16 cellular contexts compared by ENCODE assay signal in genomic region chr18:48208432-48208948, GRCh38.
A peak's percentile ranks its signal among the peaks of the same experiment; 100 is the strongest.
DNase-seq lines count a peak whose midpoint lies in the region; ATAC-seq, FAIRE-seq and TF ChIP-seq lines count a peak whose summit lies in the region.
"Had no signal": no experiment of that assay in that cellular context is flagged by ENCODE, and none has a peak within 500 bp of the region (broad histone marks: within the 10 kb centered on the region; RNA-seq: fewer than 3 reads in every experiment).

No MANE protein-coding gene starts in this region.

- no peak overlapping the region for H3K27ac ChIP-seq in pancreas
- H3K27ac ChIP-seq: Peyer's patch had no signal

- intact Hi-C loops in pancreas (cut with DNase I): no loop called here

- no peaks in the 10 kb centered on the region for H3K36me3 ChIP-seq in pancreas
- H3K36me3 ChIP-seq: Peyer's patch had no signal

- DNase-seq in NCI-H1417 (lab: John Stamatoyannopoulos, UW) (peak in 2 of 3 experiments; percentile 47 to 59), NCI-H1417 treated with DMSO at 0.1 percent for 48 hours (lab: John Stamatoyannopoulos, UW) (no peak), DMS153 treated with DMSO at 0.1 percent for 48 hours (lab: John Stamatoyannopoulos, UW; ENCODE audit: unreplicated experiment) (peak; percentile 30), NCI-H2171 treated with DMSO at 0.1 percent for 48 hours (lab: John Stamatoyannopoulos, UW) (peak; percentile 79), pancreas (no peak)
- DNase-seq: C1 segment of cervical spinal cord, Caco-2, NCI-H226, NCI-H774, Peyer's patch, SHP77 treated with DMSO at 0.1 percent for 48 hours, T-helper 2 cell had no signal

- peak in 3 of 4 donors; percentile 30 to 59 (median 58) for ATAC-seq in pancreas
- no peak for ATAC-seq in HG02642 (IDR thresholded peaks at IDR 0.05; ENCODE audit: poor library complexity, unreplicated experiment)
- ATAC-seq in HG03045 (IDR thresholded peaks at IDR 0.05; ENCODE audit: unreplicated experiment): no peak
- no peak for ATAC-seq in GM18873 (IDR thresholded peaks at IDR 0.05; ENCODE audit: low FRiP score, unreplicated experiment)

- no peak overlapping the region for H3K4me3 ChIP-seq in pancreas
- H3K4me3 ChIP-seq: Peyer's patch had no signal

- 12 to 14% methylated on average over 3 of the region's 3 CpGs for WGBS in pancreas, 2 donors

- H3K27me3 ChIP-seq in pancreas: no peaks in the 10 kb centered on the region
- H3K27me3 ChIP-seq: Peyer's patch had no signal

- no peak for TF ChIP-seq CTCF in pancreas (IDR thresholded peaks at IDR 0.05)

- peaks cover 0 to 11% (median 9%) of the 10 kb centered on the region in 3 donors for H3K4me1 ChIP-seq in pancreas
- H3K4me1 ChIP-seq: Caco-2 had no signal

- FAIRE-seq in pancreas (lab: Jason Lieb, UNC): no peak
- FAIRE-seq: H1 had no signal

- H3K9me3 ChIP-seq in pancreas: no peaks in the 10 kb centered on the region
- H3K9me3 ChIP-seq: Caco-2, Peyer's patch had no signal

Comparison
In these comparisons a context has a peak if more than half of its experiments do, and no peak if none do; other contexts are left out.
1. DNase-seq: peak in NCI-H1417 (2 of 3), DMS153 treated with DMSO at 0.1 percent for 48 hours (single experiment) and NCI-H2171 treated with DMSO at 0.1 percent for 48 hours (single experiment); none in NCI-H1417 treated with DMSO at 0.1 percent for 48 hours (single experiment) and pancreas (0 of 6).
2. ATAC-seq: peak in pancreas (3 of 4); none in HG02642 (single experiment), HG03045 (single experiment) and GM18873 (single experiment).